In the genomic region with DNA sequence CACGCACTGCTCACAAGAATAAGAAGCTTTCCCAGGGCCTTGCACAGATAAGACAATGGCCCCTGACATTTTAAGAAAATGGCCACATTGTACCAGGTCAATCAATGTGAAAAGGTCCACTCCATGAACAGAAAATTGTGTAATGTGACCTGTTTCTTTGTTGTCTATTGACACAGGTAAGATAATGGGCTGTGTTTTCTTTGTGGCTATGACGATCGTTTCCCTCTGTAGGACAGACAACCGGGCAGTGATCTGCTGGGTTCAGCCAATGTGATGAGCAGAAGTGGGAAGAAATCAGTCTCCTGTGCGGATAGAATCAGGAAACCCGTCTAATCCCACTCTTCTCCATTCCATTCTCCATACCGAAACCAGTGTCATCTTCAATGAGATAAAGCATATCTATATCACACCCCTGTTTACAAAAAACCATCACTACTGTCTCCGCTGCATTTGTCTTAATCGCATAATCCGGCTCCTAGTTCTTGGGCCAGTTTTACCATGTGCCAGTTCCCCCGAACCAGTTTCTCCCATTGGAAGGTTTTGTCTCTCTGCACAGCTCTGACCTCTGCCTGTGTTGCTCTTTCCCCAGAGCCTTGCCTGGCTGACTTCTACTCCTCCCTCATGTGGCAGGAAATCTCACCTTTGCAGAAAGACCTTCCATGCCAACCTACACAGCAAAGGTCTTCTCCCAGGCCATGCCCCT, we compare ENCODE assay signal across 1 cellular context.
A peak's percentile ranks its signal among the peaks of the same experiment; 100 is the strongest.
TF ChIP-seq lines count a peak whose summit lies in the region.

No MANE protein-coding gene starts in this region.

TF ChIP-seq in HepG2, 621 proteins besides CTCF, POLR2A, EP300 and RAD21 (continued from another document and continues in another):
- TF ChIP-seq DRAP1 (CRISPR knock-in tag; IDR thresholded peaks at IDR 0.05), result peak; percentile 32; the same call in 1 of the 2 replicates
- TF ChIP-seq, protein P1, sequence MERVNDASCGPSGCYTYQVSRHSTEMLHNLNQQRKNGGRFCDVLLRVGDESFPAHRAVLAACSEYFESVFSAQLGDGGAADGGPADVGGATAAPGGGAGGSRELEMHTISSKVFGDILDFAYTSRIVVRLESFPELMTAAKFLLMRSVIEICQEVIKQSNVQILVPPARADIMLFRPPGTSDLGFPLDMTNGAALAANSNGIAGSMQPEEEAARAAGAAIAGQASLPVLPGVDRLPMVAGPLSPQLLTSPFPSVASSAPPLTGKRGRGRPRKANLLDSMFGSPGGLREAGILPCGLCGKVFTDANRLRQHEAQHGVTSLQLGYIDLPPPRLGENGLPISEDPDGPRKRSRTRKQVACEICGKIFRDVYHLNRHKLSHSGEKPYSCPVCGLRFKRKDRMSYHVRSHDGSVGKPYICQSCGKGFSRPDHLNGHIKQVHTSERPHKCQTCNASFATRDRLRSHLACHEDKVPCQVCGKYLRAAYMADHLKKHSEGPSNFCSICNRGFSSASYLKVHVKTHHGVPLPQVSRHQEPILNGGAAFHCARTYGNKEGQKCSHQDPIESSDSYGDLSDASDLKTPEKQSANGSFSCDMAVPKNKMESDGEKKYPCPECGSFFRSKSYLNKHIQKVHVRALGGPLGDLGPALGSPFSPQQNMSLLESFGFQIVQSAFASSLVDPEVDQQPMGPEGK (CRISPR knock-in tag; IDR thresholded peaks at IDR 0.05), result peak; percentile 40; the same call in 1 of the 2 replicates
- TF ChIP-seq SP4 (CRISPR knock-in tag; IDR thresholded peaks at IDR 0.05), result no peak; the same call in none of the 2 replicates
- TF ChIP-seq KLF13 (CRISPR knock-in tag; IDR thresholded peaks at IDR 0.05), result no peak
- TF ChIP-seq, protein P2, sequence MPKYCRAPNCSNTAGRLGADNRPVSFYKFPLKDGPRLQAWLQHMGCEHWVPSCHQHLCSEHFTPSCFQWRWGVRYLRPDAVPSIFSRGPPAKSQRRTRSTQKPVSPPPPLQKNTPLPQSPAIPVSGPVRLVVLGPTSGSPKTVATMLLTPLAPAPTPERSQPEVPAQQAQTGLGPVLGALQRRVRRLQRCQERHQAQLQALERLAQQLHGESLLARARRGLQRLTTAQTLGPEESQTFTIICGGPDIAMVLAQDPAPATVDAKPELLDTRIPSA (CRISPR knock-in tag; IDR thresholded peaks at IDR 0.05; ENCODE audit: borderline replicate concordance), result no peak
- no peak for TF ChIP-seq ZNF432 (CRISPR knock-in tag; IDR thresholded peaks at IDR 0.05; ENCODE audit: borderline replicate concordance)
- TF ChIP-seq EED (CRISPR knock-in tag; IDR thresholded peaks at IDR 0.05), result no peak
- no peak for TF ChIP-seq NONO (IDR thresholded peaks at IDR 0.05)
- peak; percentile 86 for TF ChIP-seq NONO (CRISPR knock-in tag; conservative IDR thresholded peaks at IDR 0.05)
- peak; percentile 96 for TF ChIP-seq RARA (CRISPR knock-in tag; IDR thresholded peaks at IDR 0.05)
- TF ChIP-seq ZFP37 (CRISPR knock-in tag; IDR thresholded peaks at IDR 0.05; ENCODE audit: borderline replicate concordance), result no peak
- peak; percentile 69; the same call in 1 of the 2 replicates for TF ChIP-seq HHEX (CRISPR knock-in tag; IDR thresholded peaks at IDR 0.05)
- TF ChIP-seq ZNF543 (CRISPR knock-in tag; IDR thresholded peaks at IDR 0.05), result peak; percentile 85; the same call in 1 of the 2 replicates
- no peak for TF ChIP-seq ZNF20 (CRISPR knock-in tag; IDR thresholded peaks at IDR 0.05)
- TF ChIP-seq ZNF382 (CRISPR knock-in tag; IDR thresholded peaks at IDR 0.05; ENCODE audit: borderline replicate concordance), result no peak
- no peak for TF ChIP-seq SRY (CRISPR knock-in tag; IDR thresholded peaks at IDR 0.05)
- peak; percentile 76 for TF ChIP-seq ATF1 (CRISPR knock-in tag; IDR thresholded peaks at IDR 0.05)
- TF ChIP-seq GTF3A (CRISPR knock-in tag; conservative IDR thresholded peaks at IDR 0.05), result no peak
- no peak for TF ChIP-seq NR3C1 (CRISPR knock-in tag; IDR thresholded peaks at IDR 0.05)
- no peak for TF ChIP-seq HDAC6 (IDR thresholded peaks at IDR 0.05; ENCODE audit: low read depth, low read length)
- TF ChIP-seq ZMYM3 (CRISPR knock-in tag; IDR thresholded peaks at IDR 0.05), result peak; percentile 72; the same call in 1 of the 2 replicates
- TF ChIP-seq FOXO4 (CRISPR knock-in tag; conservative IDR thresholded peaks at IDR 0.05), result no peak
- peak; percentile 92; the same call in 1 of the 2 replicates for TF ChIP-seq MIER3 (CRISPR knock-in tag; IDR thresholded peaks at IDR 0.05; ENCODE audit: borderline replicate concordance)
- no peak for TF ChIP-seq ZNF619 (CRISPR knock-in tag; IDR thresholded peaks at IDR 0.05)
- no peak for TF ChIP-seq SATB2 (CRISPR knock-in tag; IDR thresholded peaks at IDR 0.05)
- TF ChIP-seq SNAPC5 (CRISPR knock-in tag; IDR thresholded peaks at IDR 0.05; ENCODE audit: borderline replicate concordance), result 0 out of 2 replicates have a peak, but pooled peaks have one; percentile 53
- TF ChIP-seq, protein P3, sequence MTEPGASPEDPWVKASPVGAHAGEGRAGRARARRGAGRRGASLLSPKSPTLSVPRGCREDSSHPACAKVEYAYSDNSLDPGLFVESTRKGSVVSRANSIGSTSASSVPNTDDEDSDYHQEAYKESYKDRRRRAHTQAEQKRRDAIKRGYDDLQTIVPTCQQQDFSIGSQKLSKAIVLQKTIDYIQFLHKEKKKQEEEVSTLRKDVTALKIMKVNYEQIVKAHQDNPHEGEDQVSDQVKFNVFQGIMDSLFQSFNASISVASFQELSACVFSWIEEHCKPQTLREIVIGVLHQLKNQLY (CRISPR knock-in tag; IDR thresholded peaks at IDR 0.05), result peak; percentile 90
- peak; percentile 60; the same call in 1 of the 2 replicates for TF ChIP-seq WIZ (CRISPR knock-in tag; IDR thresholded peaks at IDR 0.05)
- TF ChIP-seq, protein P4, sequence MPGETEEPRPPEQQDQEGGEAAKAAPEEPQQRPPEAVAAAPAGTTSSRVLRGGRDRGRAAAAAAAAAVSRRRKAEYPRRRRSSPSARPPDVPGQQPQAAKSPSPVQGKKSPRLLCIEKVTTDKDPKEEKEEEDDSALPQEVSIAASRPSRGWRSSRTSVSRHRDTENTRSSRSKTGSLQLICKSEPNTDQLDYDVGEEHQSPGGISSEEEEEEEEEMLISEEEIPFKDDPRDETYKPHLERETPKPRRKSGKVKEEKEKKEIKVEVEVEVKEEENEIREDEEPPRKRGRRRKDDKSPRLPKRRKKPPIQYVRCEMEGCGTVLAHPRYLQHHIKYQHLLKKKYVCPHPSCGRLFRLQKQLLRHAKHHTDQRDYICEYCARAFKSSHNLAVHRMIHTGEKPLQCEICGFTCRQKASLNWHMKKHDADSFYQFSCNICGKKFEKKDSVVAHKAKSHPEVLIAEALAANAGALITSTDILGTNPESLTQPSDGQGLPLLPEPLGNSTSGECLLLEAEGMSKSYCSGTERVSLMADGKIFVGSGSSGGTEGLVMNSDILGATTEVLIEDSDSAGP (CRISPR knock-in tag; IDR thresholded peaks at IDR 0.05; ENCODE audit: borderline replicate concordance), result 0 out of 2 replicates have a peak, but pooled peaks have one; percentile 31
- no peak for TF ChIP-seq ZNF589 (CRISPR knock-in tag; conservative IDR thresholded peaks at IDR 0.05)
- no peak for TF ChIP-seq MAZ (IDR thresholded peaks at IDR 0.05; ENCODE audit: borderline replicate concordance, low read depth, low read length)
- TF ChIP-seq MAZ (CRISPR knock-in tag; IDR thresholded peaks at IDR 0.05; ENCODE audit: low read depth), result peak; percentile 61
- no peak for TF ChIP-seq PLRG1 (conservative IDR thresholded peaks at IDR 0.05)
- peak; percentile 37; the same call in 1 of the 2 replicates for TF ChIP-seq ZNF646 (CRISPR knock-in tag; IDR thresholded peaks at IDR 0.05)
- peak; percentile 81 for TF ChIP-seq TCF7L2 (IDR thresholded peaks at IDR 0.05; ENCODE audit: low read depth, low read length)
- TF ChIP-seq CENPT (CRISPR knock-in tag; IDR thresholded peaks at IDR 0.05; ENCODE audit: low read depth), result no peak
- TF ChIP-seq NFYB (CRISPR knock-in tag; IDR thresholded peaks at IDR 0.05), result no peak; the same call in 1 of the 2 replicates
- TF ChIP-seq ZNF10 (CRISPR knock-in tag; IDR thresholded peaks at IDR 0.05; ENCODE audit: borderline replicate concordance, low read depth), result no peak
- TF ChIP-seq FOXM1 (CRISPR knock-in tag; IDR thresholded peaks at IDR 0.05), result no peak
- no peak for TF ChIP-seq ZNF768 (CRISPR knock-in tag; IDR thresholded peaks at IDR 0.05)
- TF ChIP-seq, protein P5, sequence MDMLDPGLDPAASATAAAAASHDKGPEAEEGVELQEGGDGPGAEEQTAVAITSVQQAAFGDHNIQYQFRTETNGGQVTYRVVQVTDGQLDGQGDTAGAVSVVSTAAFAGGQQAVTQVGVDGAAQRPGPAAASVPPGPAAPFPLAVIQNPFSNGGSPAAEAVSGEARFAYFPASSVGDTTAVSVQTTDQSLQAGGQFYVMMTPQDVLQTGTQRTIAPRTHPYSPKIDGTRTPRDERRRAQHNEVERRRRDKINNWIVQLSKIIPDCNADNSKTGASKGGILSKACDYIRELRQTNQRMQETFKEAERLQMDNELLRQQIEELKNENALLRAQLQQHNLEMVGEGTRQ (IDR thresholded peaks at IDR 0.05; ENCODE audit: low read depth, low read length), result no peak
- TF ChIP-seq, protein P5 (CRISPR knock-in tag; IDR thresholded peaks at IDR 0.05; ENCODE audit: borderline replicate concordance), result no peak
- TF ChIP-seq FOXK2 (IDR thresholded peaks at IDR 0.05), result peak; percentile 91
- TF ChIP-seq ONECUT2 (CRISPR knock-in tag; IDR thresholded peaks at IDR 0.05), result peak; percentile 92
- no peak; the same call in 1 of the 2 replicates for TF ChIP-seq ZSCAN22 (CRISPR knock-in tag; IDR thresholded peaks at IDR 0.05)
- TF ChIP-seq MTF1 (CRISPR knock-in tag; IDR thresholded peaks at IDR 0.05), result no peak
- TF ChIP-seq GABPB1 (CRISPR knock-in tag; IDR thresholded peaks at IDR 0.05), result peak; percentile 30; the same call in 1 of the 2 replicates
- no peak for TF ChIP-seq FLYWCH1 (CRISPR knock-in tag; IDR thresholded peaks at IDR 0.05)
- no peak for TF ChIP-seq ZNF496 (CRISPR knock-in tag; IDR thresholded peaks at IDR 0.05; ENCODE audit: insufficient replicate concordance)
- TF ChIP-seq ZNF678 (CRISPR knock-in tag; IDR thresholded peaks at IDR 0.05), result no peak
- peak; percentile 63 for TF ChIP-seq RFX3 (CRISPR knock-in tag; IDR thresholded peaks at IDR 0.05)
